ENCODE assay signal across 37 cellular contexts in the genomic region with DNA sequence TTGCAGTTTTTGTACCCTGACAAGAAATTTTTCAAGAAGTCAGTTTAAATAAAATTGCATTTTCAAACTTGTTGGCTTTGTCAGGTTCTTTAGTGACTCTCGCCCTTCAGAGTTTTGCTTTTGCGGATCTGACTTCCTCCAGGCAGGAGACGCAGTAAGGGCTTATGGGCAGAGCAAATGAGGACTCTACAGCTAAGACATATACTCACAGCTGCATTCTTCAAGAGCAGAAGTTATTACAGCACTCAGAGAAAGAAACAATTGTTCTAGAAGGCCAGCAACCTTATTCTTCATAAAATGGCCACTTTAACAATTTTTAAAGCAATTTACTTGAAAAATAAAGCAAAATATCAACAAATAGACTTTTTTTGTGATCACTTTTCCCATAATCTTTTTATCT.
"Had no signal": no experiment of that assay in that cellular context is flagged by ENCODE, and none has a peak within 500 bp of the region (broad histone marks: within the 10 kb centered on the region; RNA-seq: fewer than 3 reads in every experiment).

No MANE protein-coding gene starts in this region.

- H3K4me3 ChIP-seq: ascending aorta, cardiac muscle cell had no signal

- H3K36me3 Mint-ChIP-seq: activated CD8-positive, alpha-beta memory T cell treated with anti-CD3 and anti-CD28 coated beads, Interleukin-2, amount 10 ng/mL, durations not matched to agents 7 days and 5 days; activated naive CD4-positive, alpha-beta T cell treated with anti-CD3 and anti-CD28 coated beads, Interleukin-2, amount 10 ng/mL, durations not matched to agents 7 days and 5 days; activated naive CD4-positive, alpha-beta T cell treated with anti-CD3 and anti-CD28 coated beads, Interleukin-2, amount 50 U/mL, for 24 hours; activated naive CD8-positive, alpha-beta T cell; activated naive CD8-positive, alpha-beta T cell treated with anti-CD3 and anti-CD28 coated beads, Interleukin-2, amount 10 ng/mL, durations not matched to agents 7 days and 5 days; brain; WTC11 had no signal

- H3K27me3 Mint-ChIP-seq: activated CD4-positive, alpha-beta memory T cell treated with anti-CD3 and anti-CD28 coated beads, Interleukin-2, amount 10 ng/mL, durations not matched to agents 7 days and 5 days; activated CD4-positive, alpha-beta T cell treated with anti-CD3 and anti-CD28 coated beads for 36 hours; activated CD4-positive, alpha-beta T cell treated with anti-CD3 and anti-CD28 coated beads, Interleukin-2, amount 10 ng/mL, durations not matched to agents 7 days and 5 days; activated CD8-positive, alpha-beta memory T cell treated with anti-CD3 and anti-CD28 coated beads, Interleukin-2, amount 10 ng/mL, durations not matched to agents 7 days and 5 days; activated naive CD4-positive, alpha-beta T cell treated with anti-CD3 and anti-CD28 coated beads, Interleukin-2, amount 10 ng/mL, durations not matched to agents 7 days and 5 days; activated naive CD4-positive, alpha-beta T cell treated with anti-CD3 and anti-CD28 coated beads, Interleukin-2, amount 50 U/mL, for 24 hours; activated naive CD8-positive, alpha-beta T cell; activated naive CD8-positive, alpha-beta T cell treated with anti-CD3 and anti-CD28 coated beads, Interleukin-2, amount 10 ng/mL, durations not matched to agents 7 days and 5 days; activated naive CD8-positive, alpha-beta T cell treated with anti-CD3 and anti-CD28 coated beads, Interleukin-2, amount 50 U/mL, for 24 hours; activated T-cell treated with anti-CD3 and anti-CD28 coated beads, Interleukin-2, amount 50 U/mL, for 24 hours; brain; central memory CD8-positive, alpha-beta T cell had no signal

- DNase-seq: activated CD4-positive, alpha-beta memory T cell treated with anti-CD3 and anti-CD28 coated beads, Interleukin-2, amount 10 ng/mL, durations not matched to agents 7 days and 5 days; activated CD4-positive, alpha-beta T cell treated with anti-CD3 and anti-CD28 coated beads for 1 hour; activated CD4-positive, alpha-beta T cell treated with anti-CD3 and anti-CD28 coated beads for 36 hours; activated CD4-positive, alpha-beta T cell treated with anti-CD3 and anti-CD28 coated beads for 48 hours; activated CD4-positive, alpha-beta T cell treated with anti-CD3 and anti-CD28 coated beads, Interleukin-2, amount 10 ng/mL, durations not matched to agents 7 days and 5 days; activated CD4-positive, alpha-beta T cell treated with anti-CD3 and anti-CD28 coated beads, Interleukin-2, amount 50 U/mL, for 48 hours; activated CD4-positive, CD25-positive, alpha-beta regulatory T cell; activated CD8-positive, alpha-beta memory T cell treated with anti-CD3 and anti-CD28 coated beads for 24 hours; activated CD8-positive, alpha-beta memory T cell treated with anti-CD3 and anti-CD28 coated beads, Interleukin-2, amount 10 ng/mL, durations not matched to agents 7 days and 5 days; activated CD8-positive, alpha-beta memory T cell treated with anti-CD3 and anti-CD28 coated beads, Interleukin-2, amount 50 U/mL, for 48 hours; activated CD8-positive, alpha-beta T cell treated with anti-CD3 and anti-CD28 coated beads, Interleukin-2, amount 10 ng/mL, durations not matched to agents 7 days and 5 days; activated effector memory CD4-positive, alpha-beta T cell treated with Interleukin-2 at 50 U/mL for 16 hours; activated gamma-delta T cell; activated naive CD4-positive, alpha-beta T cell treated with anti-CD3 and anti-CD28 coated beads, Interleukin-2, amount 10 ng/mL, durations not matched to agents 7 days and 5 days; activated naive CD4-positive, alpha-beta T cell treated with Interleukin-2 at 50 U/mL for 16 hours; activated naive CD8-positive, alpha-beta T cell treated with anti-CD3 and anti-CD28 coated beads, Interleukin-2, amount 10 ng/mL, durations not matched to agents 7 days and 5 days; activated naive CD8-positive, alpha-beta T cell treated with anti-CD3 and anti-CD28 coated beads, Interleukin-2, amount 50 U/mL, for 24 hours; activated T-cell treated with anti-CD3 and anti-CD28 coated beads, Interleukin-2, amount 50 U/mL, for 24 hours; activated T-cell treated with anti-CD3 and anti-CD28 coated beads, Interleukin-2, amount 50 U/mL, for 48 hours; amygdala; anterior cingulate cortex; caudate nucleus; cerebellar nuclear complex; T-helper 2 cell; T-helper 9 cell had no signal

- ATAC-seq: activated CD4-positive, alpha-beta T cell treated with anti-CD3 and anti-CD28 coated beads for 36 hours; activated CD4-positive, CD25-positive, alpha-beta regulatory T cell treated with anti-CD3 and anti-CD28 coated beads, Interleukin-2, amount 50 U/mL, for 24 hours; activated CD8-positive, alpha-beta memory T cell treated with anti-CD3 and anti-CD28 coated beads, Interleukin-2, amount 10 ng/mL, durations not matched to agents 7 days and 5 days; activated CD8-positive, alpha-beta T cell treated with anti-CD3 and anti-CD28 coated beads, Interleukin-2, amount 10 ng/mL, durations not matched to agents 7 days and 5 days; activated naive CD8-positive, alpha-beta T cell treated with anti-CD3 and anti-CD28 coated beads, Interleukin-2, amount 50 U/mL, for 24 hours; WTC11 had no signal

- H3K27me3 ChIP-seq: ascending aorta, cardiac muscle cell had no signal

- H3K36me3 ChIP-seq: ascending aorta, cardiac muscle cell had no signal

- H3K27ac ChIP-seq: ascending aorta, cardiac muscle cell, VCaP had no signal

- H3K27ac Mint-ChIP-seq: activated CD4-positive, alpha-beta memory T cell treated with anti-CD3 and anti-CD28 coated beads, Interleukin-2, amount 10 ng/mL, durations not matched to agents 7 days and 5 days; activated CD4-positive, alpha-beta T cell treated with anti-CD3 and anti-CD28 coated beads for 36 hours; activated CD4-positive, alpha-beta T cell treated with anti-CD3 and anti-CD28 coated beads, Interleukin-2, amount 10 ng/mL, durations not matched to agents 7 days and 5 days; activated CD8-positive, alpha-beta memory T cell treated with anti-CD3 and anti-CD28 coated beads, Interleukin-2, amount 10 ng/mL, durations not matched to agents 7 days and 5 days; activated CD8-positive, alpha-beta T cell treated with anti-CD3 and anti-CD28 coated beads, Interleukin-2, amount 10 ng/mL, durations not matched to agents 7 days and 5 days; activated naive CD4-positive, alpha-beta T cell treated with anti-CD3 and anti-CD28 coated beads, Interleukin-2, amount 10 ng/mL, durations not matched to agents 7 days and 5 days; activated naive CD4-positive, alpha-beta T cell treated with anti-CD3 and anti-CD28 coated beads, Interleukin-2, amount 50 U/mL, for 24 hours; activated naive CD8-positive, alpha-beta T cell; activated naive CD8-positive, alpha-beta T cell treated with anti-CD3 and anti-CD28 coated beads, Interleukin-2, amount 10 ng/mL, durations not matched to agents 7 days and 5 days; activated naive CD8-positive, alpha-beta T cell treated with anti-CD3 and anti-CD28 coated beads, Interleukin-2, amount 50 U/mL, for 24 hours; activated T-cell treated with anti-CD3 and anti-CD28 coated beads, Interleukin-2, amount 50 U/mL, for 24 hours; activated T-helper 2 cell treated with anti-CD3 and anti-CD28 coated beads, Interferon-gamma antibody, Interleukin-2, Interleukin-4, amounts not matched to agents 10 μg/mL and 5 μg/mL and 100 μg/mL, durations not matched to agents 14 hours and 24 hours and 36 hours; T-helper 1 cell treated with Interleukin-12 subunit alpha and Interleukin-12 subunit beta and Interleukin-4 antibody, amounts not matched to agents 30 μg/mL and 1 μg/mL, for 36 hours; T-helper 2 cell treated with Interferon-gamma antibody and Interleukin-4, amounts not matched to agents 5 μg/mL and 100 μg/mL, for 36 hours; WTC11 had no signal

- H3K4me1 Mint-ChIP-seq: activated CD4-positive, alpha-beta memory T cell treated with anti-CD3 and anti-CD28 coated beads, Interleukin-2, amount 10 ng/mL, durations not matched to agents 7 days and 5 days; activated CD4-positive, alpha-beta T cell treated with anti-CD3 and anti-CD28 coated beads for 36 hours; activated CD4-positive, alpha-beta T cell treated with anti-CD3 and anti-CD28 coated beads, Interleukin-2, amount 10 ng/mL, durations not matched to agents 7 days and 5 days; activated CD8-positive, alpha-beta memory T cell treated with anti-CD3 and anti-CD28 coated beads, Interleukin-2, amount 10 ng/mL, durations not matched to agents 7 days and 5 days; activated naive CD4-positive, alpha-beta T cell treated with anti-CD3 and anti-CD28 coated beads, Interleukin-2, amount 10 ng/mL, durations not matched to agents 7 days and 5 days; activated naive CD4-positive, alpha-beta T cell treated with anti-CD3 and anti-CD28 coated beads, Interleukin-2, amount 50 U/mL, for 24 hours; activated naive CD8-positive, alpha-beta T cell treated with anti-CD3 and anti-CD28 coated beads, Interleukin-2, amount 10 ng/mL, durations not matched to agents 7 days and 5 days; activated naive CD8-positive, alpha-beta T cell treated with anti-CD3 and anti-CD28 coated beads, Interleukin-2, amount 50 U/mL, for 24 hours; central memory CD8-positive, alpha-beta T cell; WTC11 had no signal

- H3K4me1 ChIP-seq: ascending aorta had no signal

- H3K4me3 Mint-ChIP-seq: activated CD4-positive, alpha-beta memory T cell treated with anti-CD3 and anti-CD28 coated beads, Interleukin-2, amount 10 ng/mL, durations not matched to agents 7 days and 5 days; activated CD4-positive, alpha-beta T cell treated with anti-CD3 and anti-CD28 coated beads for 36 hours; activated CD4-positive, alpha-beta T cell treated with anti-CD3 and anti-CD28 coated beads, Interleukin-2, amount 10 ng/mL, durations not matched to agents 7 days and 5 days; activated CD8-positive, alpha-beta memory T cell treated with anti-CD3 and anti-CD28 coated beads, Interleukin-2, amount 10 ng/mL, durations not matched to agents 7 days and 5 days; activated CD8-positive, alpha-beta T cell treated with anti-CD3 and anti-CD28 coated beads, Interleukin-2, amount 10 ng/mL, durations not matched to agents 7 days and 5 days; activated naive CD4-positive, alpha-beta T cell treated with anti-CD3 and anti-CD28 coated beads, Interleukin-2, amount 10 ng/mL, durations not matched to agents 7 days and 5 days; activated naive CD4-positive, alpha-beta T cell treated with anti-CD3 and anti-CD28 coated beads, Interleukin-2, amount 50 U/mL, for 24 hours; activated naive CD8-positive, alpha-beta T cell; activated naive CD8-positive, alpha-beta T cell treated with anti-CD3 and anti-CD28 coated beads, Interleukin-2, amount 10 ng/mL, durations not matched to agents 7 days and 5 days; activated naive CD8-positive, alpha-beta T cell treated with anti-CD3 and anti-CD28 coated beads, Interleukin-2, amount 50 U/mL, for 24 hours; activated T-cell treated with anti-CD3 and anti-CD28 coated beads, Interleukin-2, amount 50 U/mL, for 24 hours; brain; central memory CD8-positive, alpha-beta T cell; T-helper 1 cell treated with Interleukin-12 subunit alpha and Interleukin-12 subunit beta and Interleukin-4 antibody, amounts not matched to agents 30 μg/mL and 1 μg/mL, for 36 hours; T-helper 2 cell treated with Interferon-gamma antibody and Interleukin-4, amounts not matched to agents 5 μg/mL and 100 μg/mL, for 36 hours; WTC11 had no signal

- H3K9me3 Mint-ChIP-seq: activated CD4-positive, alpha-beta memory T cell treated with anti-CD3 and anti-CD28 coated beads, Interleukin-2, amount 10 ng/mL, durations not matched to agents 7 days and 5 days; activated CD4-positive, alpha-beta T cell treated with anti-CD3 and anti-CD28 coated beads, Interleukin-2, amount 10 ng/mL, durations not matched to agents 7 days and 5 days; activated naive CD4-positive, alpha-beta T cell treated with anti-CD3 and anti-CD28 coated beads, Interleukin-2, amount 10 ng/mL, durations not matched to agents 7 days and 5 days; activated naive CD4-positive, alpha-beta T cell treated with anti-CD3 and anti-CD28 coated beads, Interleukin-2, amount 50 U/mL, for 24 hours; activated naive CD8-positive, alpha-beta T cell treated with anti-CD3 and anti-CD28 coated beads, Interleukin-2, amount 10 ng/mL, durations not matched to agents 7 days and 5 days; activated naive CD8-positive, alpha-beta T cell treated with anti-CD3 and anti-CD28 coated beads, Interleukin-2, amount 50 U/mL, for 24 hours; activated T-cell treated with anti-CD3 and anti-CD28 coated beads, Interleukin-2, amount 50 U/mL, for 24 hours; activated T-helper 2 cell treated with anti-CD3 and anti-CD28 coated beads, Interferon-gamma antibody, Interleukin-2, Interleukin-4, amounts not matched to agents 10 μg/mL and 5 μg/mL and 100 μg/mL, durations not matched to agents 14 hours and 24 hours and 36 hours; brain; T-helper 1 cell treated with Interleukin-12 subunit alpha and Interleukin-12 subunit beta and Interleukin-4 antibody, amounts not matched to agents 30 μg/mL and 1 μg/mL, for 36 hours; T-helper 2 cell treated with Interferon-gamma antibody and Interleukin-4, amounts not matched to agents 5 μg/mL and 100 μg/mL, for 36 hours; WTC11 had no signal

- H3K9me3 ChIP-seq: ascending aorta had no signal
